In the genomic region with DNA sequence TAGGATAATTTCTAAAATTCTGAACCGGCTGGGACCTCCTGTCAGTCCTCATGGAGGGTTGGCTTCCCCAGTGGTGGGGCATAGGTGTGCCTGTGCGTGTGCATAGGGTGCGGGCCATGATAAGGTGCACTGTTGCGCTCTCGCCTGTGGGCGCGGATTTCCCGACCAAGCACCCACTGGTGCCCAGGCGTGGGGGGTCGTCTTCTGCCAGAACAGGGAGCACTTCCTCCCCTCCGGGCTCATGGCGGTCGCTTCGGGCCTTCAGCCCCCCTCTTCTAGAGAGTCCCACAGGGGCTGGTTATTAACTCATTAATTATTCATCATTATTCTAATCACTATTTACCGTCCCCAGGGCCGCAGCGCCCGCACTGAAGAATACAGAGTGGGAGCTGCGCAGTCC, we compare ENCODE assay signal across 19 cellular contexts. TPM values are rescaled to one million over a fixed set of nuclear protein-coding genes. Genes with fewer than 3 reads are reported as not detected.
"Had no signal": no experiment of that assay in that cellular context is flagged by ENCODE, and none has a peak within 500 bp of the region (broad histone marks: within the 10 kb centered on the region; RNA-seq: fewer than 3 reads in every experiment).

No MANE protein-coding gene starts in this region.

- H3K4me3 ChIP-seq: esophagus squamous epithelium, gastroesophageal sphincter, left lung, lower lobe of right lung, right atrium auricular region, smooth muscle cell, testis, tibial nerve had no signal

- DNase-seq: cortex of kidney; dorsolateral prefrontal cortex; effector memory CD4-positive, alpha-beta T cell; esophagus squamous epithelium; foreskin fibroblast; immature natural killer cell; left lung; lower lobe of right lung; midbrain; stimulated activated CD4-positive, alpha-beta T cell treated with anti-CD3 and anti-CD28 coated beads, Interleukin-4, amount 100 ng/mL, for 24 hours; testis had no signal

- H3K36me3 ChIP-seq: gastroesophageal sphincter, lower lobe of right lung, right atrium auricular region, tibial nerve had no signal

- H3K9me3 ChIP-seq: esophagus squamous epithelium, gastroesophageal sphincter, left lung, lower lobe of right lung, right atrium auricular region, testis, tibial nerve had no signal

- H3K27ac ChIP-seq: dorsolateral prefrontal cortex, esophagus squamous epithelium, gastroesophageal sphincter, left lung, lower lobe of right lung, right atrium auricular region, testis, tibial nerve had no signal

- ATAC-seq: gastroesophageal sphincter; left lung; lower lobe of right lung; stimulated activated memory B cell treated with anti-CD40 and anti-IgM and Interleukin-4, amounts not matched to agents 10 μg/mL and 1 μg/mL and 100 μg/mL, for 72 hours had no signal

RNA-seq across cellular contexts. Expression of a gene that starts 2.8 kb away (rescaled TPM):
- total RNA-seq: epithelial cell of proximal tubule, esophagus squamous epithelium, gastroesophageal sphincter, left lung, lower lobe of right lung, right atrium auricular region, smooth muscle cell, subcutaneous adipose tissue, tibial nerve, ureter had no signal

RNA-seq across cellular contexts. Expression of a gene that starts 12.5 kb away (rescaled TPM):
- total RNA-seq: tibial nerve had no signal

RNA-seq across cellular contexts. Expression of a gene that starts 39.3 kb away (rescaled TPM):
- total RNA-seq: epithelial cell of proximal tubule, smooth muscle cell had no signal
